Comparison of ENCODE assay signal across 22 cellular contexts in genomic region chr3:182005683-182006082, GRCh38.
"Had no signal": no experiment of that assay in that cellular context is flagged by ENCODE, and none has a peak within 500 bp of the region (broad histone marks: within the 10 kb centered on the region; RNA-seq: fewer than 3 reads in every experiment).

No MANE protein-coding gene starts in this region.

- H3K4me1 ChIP-seq: esophagus muscularis mucosa, foreskin keratinocyte, heart left ventricle, right lobe of liver, suprapubic skin, tibial artery had no signal

- H3K4me1 Mint-ChIP-seq: activated CD4-positive, alpha-beta memory T cell treated with anti-CD3 and anti-CD28 coated beads, Interleukin-2, amount 10 ng/mL, durations not matched to agents 7 days and 5 days; activated CD4-positive, alpha-beta T cell treated with anti-CD3 and anti-CD28 coated beads, Interleukin-2, amount 10 ng/mL, durations not matched to agents 7 days and 5 days; activated naive CD4-positive, alpha-beta T cell treated with anti-CD3 and anti-CD28 coated beads, Interleukin-2, amount 10 ng/mL, durations not matched to agents 7 days and 5 days; activated naive CD8-positive, alpha-beta T cell treated with anti-CD3 and anti-CD28 coated beads, Interleukin-2, amount 10 ng/mL, durations not matched to agents 7 days and 5 days; natural killer cell; stimulated activated naive B cell treated with anti-CD40 and anti-IgM and Interleukin-4, amounts not matched to agents 10 μg/mL and 1 μg/mL and 100 μg/mL, for 72 hours had no signal

- ATAC-seq: foreskin keratinocyte; heart left ventricle; natural killer cell; right lobe of liver; stimulated activated naive B cell treated with anti-CD40 and anti-IgM and Interleukin-4, amounts not matched to agents 10 μg/mL and 1 μg/mL and 100 μg/mL, for 72 hours; WTC11 had no signal

- H3K9me3 Mint-ChIP-seq: activated CD4-positive, alpha-beta T cell treated with anti-CD3 and anti-CD28 coated beads, Interleukin-2, amount 10 ng/mL, durations not matched to agents 7 days and 5 days; activated naive CD4-positive, alpha-beta T cell treated with anti-CD3 and anti-CD28 coated beads, Interleukin-2, amount 10 ng/mL, durations not matched to agents 7 days and 5 days; activated naive CD8-positive, alpha-beta T cell treated with anti-CD3 and anti-CD28 coated beads, Interleukin-2, amount 10 ng/mL, durations not matched to agents 7 days and 5 days; activated T-cell treated with anti-CD3 and anti-CD28 coated beads, Interleukin-2, amount 50 U/mL, for 24 hours; stimulated activated naive B cell treated with anti-CD40 and anti-IgM and Interleukin-4, amounts not matched to agents 10 μg/mL and 1 μg/mL and 100 μg/mL, for 72 hours had no signal

- DNase-seq: activated CD4-positive, alpha-beta memory T cell treated with anti-CD3 and anti-CD28 coated beads, Interleukin-2, amount 10 ng/mL, durations not matched to agents 7 days and 5 days; activated CD4-positive, alpha-beta T cell treated with anti-CD3 and anti-CD28 coated beads for 1 hour; activated CD4-positive, alpha-beta T cell treated with anti-CD3 and anti-CD28 coated beads, Interleukin-2, amount 10 ng/mL, durations not matched to agents 7 days and 5 days; activated CD8-positive, alpha-beta memory T cell treated with anti-CD3 and anti-CD28 coated beads, Interleukin-2, amount 50 U/mL, for 48 hours; activated gamma-delta T cell; activated naive CD4-positive, alpha-beta T cell treated with anti-CD3 and anti-CD28 coated beads, Interleukin-2, amount 10 ng/mL, durations not matched to agents 7 days and 5 days; activated naive CD8-positive, alpha-beta T cell treated with anti-CD3 and anti-CD28 coated beads, Interleukin-2, amount 10 ng/mL, durations not matched to agents 7 days and 5 days; activated T-cell treated with anti-CD3 and anti-CD28 coated beads, Interleukin-2, amount 50 U/mL, for 24 hours; brain microvascular endothelial cell; central memory CD4-positive, alpha-beta T cell; foreskin keratinocyte; heart left ventricle; natural killer cell; right lobe of liver; stimulated activated CD4-positive, alpha-beta T cell treated with anti-CD3 and anti-CD28 coated beads, Interleukin-4, amount 100 ng/mL, for 24 hours; stimulated activated naive B cell treated with anti-CD40 and anti-IgM and Interleukin-4, amounts not matched to agents 10 μg/mL and 1 μg/mL and 100 μg/mL, for 72 hours; T-helper 1 cell; tibial artery had no signal

- H3K27ac Mint-ChIP-seq: activated CD4-positive, alpha-beta memory T cell treated with anti-CD3 and anti-CD28 coated beads, Interleukin-2, amount 10 ng/mL, durations not matched to agents 7 days and 5 days; activated CD4-positive, alpha-beta T cell treated with anti-CD3 and anti-CD28 coated beads, Interleukin-2, amount 10 ng/mL, durations not matched to agents 7 days and 5 days; activated naive CD4-positive, alpha-beta T cell treated with anti-CD3 and anti-CD28 coated beads, Interleukin-2, amount 10 ng/mL, durations not matched to agents 7 days and 5 days; activated naive CD8-positive, alpha-beta T cell treated with anti-CD3 and anti-CD28 coated beads, Interleukin-2, amount 10 ng/mL, durations not matched to agents 7 days and 5 days; activated T-cell treated with anti-CD3 and anti-CD28 coated beads, Interleukin-2, amount 50 U/mL, for 24 hours; natural killer cell; stimulated activated naive B cell treated with anti-CD40 and anti-IgM and Interleukin-4, amounts not matched to agents 10 μg/mL and 1 μg/mL and 100 μg/mL, for 72 hours; WTC11 had no signal

- H3K4me3 Mint-ChIP-seq: activated CD4-positive, alpha-beta memory T cell treated with anti-CD3 and anti-CD28 coated beads, Interleukin-2, amount 10 ng/mL, durations not matched to agents 7 days and 5 days; activated CD4-positive, alpha-beta T cell treated with anti-CD3 and anti-CD28 coated beads, Interleukin-2, amount 10 ng/mL, durations not matched to agents 7 days and 5 days; activated naive CD4-positive, alpha-beta T cell treated with anti-CD3 and anti-CD28 coated beads, Interleukin-2, amount 10 ng/mL, durations not matched to agents 7 days and 5 days; activated naive CD8-positive, alpha-beta T cell treated with anti-CD3 and anti-CD28 coated beads, Interleukin-2, amount 10 ng/mL, durations not matched to agents 7 days and 5 days; activated T-cell treated with anti-CD3 and anti-CD28 coated beads, Interleukin-2, amount 50 U/mL, for 24 hours; natural killer cell; stimulated activated naive B cell treated with anti-CD40 and anti-IgM and Interleukin-4, amounts not matched to agents 10 μg/mL and 1 μg/mL and 100 μg/mL, for 72 hours; WTC11 had no signal

- H3K4me3 ChIP-seq: esophagus muscularis mucosa, heart left ventricle, right lobe of liver, suprapubic skin, tibial artery had no signal

- H3K9me3 ChIP-seq: esophagus muscularis mucosa, heart left ventricle, neutrophil, right lobe of liver, suprapubic skin, tibial artery had no signal

- H3K27me3 ChIP-seq: brain microvascular endothelial cell, esophagus muscularis mucosa, foreskin keratinocyte, heart left ventricle, neutrophil, right lobe of liver, suprapubic skin had no signal

- H3K27ac ChIP-seq: brain microvascular endothelial cell, esophagus muscularis mucosa, foreskin keratinocyte, heart left ventricle, neutrophil, right lobe of liver, suprapubic skin, tibial artery had no signal

- H3K36me3 ChIP-seq: brain microvascular endothelial cell, esophagus muscularis mucosa, heart left ventricle, neutrophil, right lobe of liver, suprapubic skin, tibial artery had no signal

- H3K36me3 Mint-ChIP-seq: activated naive CD4-positive, alpha-beta T cell treated with anti-CD3 and anti-CD28 coated beads, Interleukin-2, amount 10 ng/mL, durations not matched to agents 7 days and 5 days; activated naive CD8-positive, alpha-beta T cell treated with anti-CD3 and anti-CD28 coated beads, Interleukin-2, amount 10 ng/mL, durations not matched to agents 7 days and 5 days; natural killer cell; stimulated activated naive B cell treated with anti-CD40 and anti-IgM and Interleukin-4, amounts not matched to agents 10 μg/mL and 1 μg/mL and 100 μg/mL, for 72 hours; WTC11 had no signal

- H3K27me3 Mint-ChIP-seq: activated CD4-positive, alpha-beta memory T cell treated with anti-CD3 and anti-CD28 coated beads, Interleukin-2, amount 10 ng/mL, durations not matched to agents 7 days and 5 days; activated CD4-positive, alpha-beta T cell treated with anti-CD3 and anti-CD28 coated beads, Interleukin-2, amount 10 ng/mL, durations not matched to agents 7 days and 5 days; activated naive CD4-positive, alpha-beta T cell treated with anti-CD3 and anti-CD28 coated beads, Interleukin-2, amount 10 ng/mL, durations not matched to agents 7 days and 5 days; activated naive CD8-positive, alpha-beta T cell treated with anti-CD3 and anti-CD28 coated beads, Interleukin-2, amount 10 ng/mL, durations not matched to agents 7 days and 5 days; activated T-cell treated with anti-CD3 and anti-CD28 coated beads, Interleukin-2, amount 50 U/mL, for 24 hours; stimulated activated naive B cell treated with anti-CD40 and anti-IgM and Interleukin-4, amounts not matched to agents 10 μg/mL and 1 μg/mL and 100 μg/mL, for 72 hours had no signal
